ENCODE assay signal across 8 cellular contexts in the genomic region with DNA sequence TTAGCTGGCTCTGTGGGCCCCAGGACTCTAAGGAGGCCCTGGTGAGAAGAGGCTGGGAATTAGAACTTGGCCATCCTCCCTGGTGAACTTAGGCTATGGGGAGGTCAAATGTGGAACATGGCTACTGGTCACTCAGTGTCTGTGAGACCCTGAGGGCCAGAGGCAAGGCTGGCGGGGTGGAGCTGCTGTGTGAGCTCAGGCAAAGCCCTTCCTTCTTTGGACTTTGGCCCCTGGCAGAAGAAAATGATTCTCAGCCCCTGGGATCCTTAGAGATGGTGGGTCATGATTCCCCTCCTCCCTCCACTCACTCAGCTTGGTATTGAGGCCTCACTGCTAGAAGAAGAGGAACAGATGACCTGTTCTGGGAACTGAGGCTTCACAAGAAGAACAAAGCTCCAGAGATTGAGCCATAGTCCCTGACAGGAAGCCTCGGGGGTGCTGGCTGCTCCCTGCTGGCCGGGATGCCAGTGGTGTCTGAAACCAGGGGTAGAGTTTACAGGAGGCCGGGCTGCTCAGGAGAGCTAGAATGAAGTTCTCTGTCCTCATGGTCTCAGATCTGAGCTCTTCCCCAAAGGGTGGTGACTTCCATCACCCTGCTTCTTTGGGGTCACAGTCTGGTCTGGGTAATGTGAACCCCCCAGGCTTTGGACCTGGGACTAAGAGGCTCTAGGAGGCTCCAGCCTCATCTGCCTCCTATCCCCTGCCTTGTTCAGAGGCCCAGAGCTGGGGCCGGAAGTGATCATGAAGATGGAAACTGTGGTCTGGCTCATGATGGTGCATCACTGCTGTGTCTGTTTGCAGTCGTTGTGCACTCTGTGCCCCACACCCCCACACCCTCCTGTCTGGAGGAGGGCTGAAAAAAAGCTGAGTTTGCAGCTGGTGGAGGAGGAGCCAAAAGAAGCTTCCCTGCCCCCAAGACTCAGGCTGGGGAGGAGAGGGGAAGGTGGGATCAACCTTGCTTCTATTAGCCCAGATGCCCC. TPM values are rescaled to one million over a fixed set of nuclear protein-coding genes. Genes with fewer than 3 reads are reported as not detected.
A peak's percentile ranks its signal among the peaks of the same experiment; 100 is the strongest.
DNase-seq lines count a peak whose midpoint lies in the region; ATAC-seq and TF ChIP-seq lines count a peak whose summit lies in the region.

No MANE protein-coding gene starts in this region.

- intact Hi-C loops in mucosa of descending colon (cut with DNase I, micrococcal nuclease) = no loop called here

- H3K4me3 ChIP-seq in ACC112 (ENCODE audit: low read depth, low read length) (peak overlapping the region; percentile 72), mucosa of descending colon (no peak overlapping the region)

- DNase-seq in HT1080 (ENCODE audit: low read depth) (peak; percentile 76), dedifferentiated amniotic fluid mesenchymal stem cell (ENCODE audit: extremely low spot score) (peak; percentile 27), mucosa of descending colon (peak; percentile 71 to 87 (median 77)), middle frontal gyrus (ENCODE audit: extremely low spot score, low spot score) (no peak)
- peak; percentile 74 to 84 for DNase-seq in activated CD4-positive, alpha-beta T cell treated with anti-CD3 and anti-CD28 coated beads for 24 hours (ENCODE audit: low read depth in 2 of 2)
- peak; percentile 82 to 89 for DNase-seq in stimulated activated CD8-positive, alpha-beta memory T cell treated with anti-CD3 and anti-CD28 coated beads, Interleukin-7, amount 100 ng/mL, for 4 hours (ENCODE audit: low read depth in 2 of 2)

- peaks cover 25% of the 10 kb centered on the region for H3K79me2 ChIP-seq in ACC112 (ENCODE audit: control insufficient read depth, insufficient read depth, low read length, unreplicated experiment)

- H3K27ac ChIP-seq in ACC112 (ENCODE audit: low read depth, low read length) = peak overlapping the region; percentile 99

- H2AFZ ChIP-seq in ACC112 (ENCODE audit: low read length, unreplicated experiment) = no peak overlapping the region

- no peak for TF ChIP-seq CTCF in mucosa of descending colon (IDR thresholded peaks at IDR 0.05)

- H3K9me3 ChIP-seq in mucosa of descending colon = no peaks in the 10 kb centered on the region

- ATAC-seq in GM19395 (IDR thresholded peaks at IDR 0.05; ENCODE audit: unreplicated experiment) (peak; percentile 63), mucosa of descending colon (peak; percentile 19)

- no peaks in the 10 kb centered on the region for H3K27me3 ChIP-seq in ACC112 (ENCODE audit: insufficient read depth, low read length)

- H3K4me1 ChIP-seq in ACC112 (ENCODE audit: control insufficient read depth, insufficient read depth, low read length, unreplicated experiment) = peaks cover 64% of the 10 kb centered on the region
- peaks cover 45% of the 10 kb centered on the region for H3K4me1 ChIP-seq in mucosa of descending colon (ENCODE audit: low read depth)

- H3K36me3 ChIP-seq in ACC112 (ENCODE audit: insufficient read depth, low read length) (peaks cover 13% of the 10 kb centered on the region; the same call in 1 of the 2 replicates), mucosa of descending colon (ENCODE audit: low read depth) (no peaks in the 10 kb centered on the region)

RNA-seq across cellular contexts. Expression of a gene that starts 0.9 kb away (rescaled TPM):
- 2.9 and 3.6 TPM in 2 replicates for total RNA-seq in HT1080 (2014; rRNA removed; shearing (Covaris generic))
- 12.9 and 13.5 TPM in 2 replicates for polyA plus RNA-seq in HT1080 (2015; cell fraction: cytosol; rRNA removed)
- 120 and 143 TPM in 2 replicates for polyA plus RNA-seq in HT1080 (2015; cell fraction: nucleus; rRNA removed)
- total RNA-seq in mucosa of descending colon = 1 to 10 TPM; 2.8 to 4.4 (median 3.2) TPM

RNA-seq across cellular contexts. Expression of a gene that starts 2.1 kb away (rescaled TPM):
- not detected in 2 replicates for total RNA-seq in HT1080 (2014; rRNA removed; shearing (Covaris generic))
- polyA plus RNA-seq in HT1080 (2015; cell fraction: cytosol; rRNA removed) = 0.51 and 1.1 TPM in 2 replicates
- 2.3 TPM in 1 of 2 replicates, not detected in the other for polyA plus RNA-seq in HT1080 (2015; cell fraction: nucleus; rRNA removed)
- 1 to 10 TPM in 1 of 3 donors, under 1 TPM in 1, not detected in 1; 0.67 to 1.6 TPM for total RNA-seq in mucosa of descending colon

RNA-seq across cellular contexts. Expression of a gene that starts 9.1 kb away (rescaled TPM):
- total RNA-seq in HT1080 (2014; rRNA removed; shearing (Covaris generic)) = 26.7 and 28.3 TPM in 2 replicates
- polyA plus RNA-seq in HT1080 (2015; cell fraction: cytosol; rRNA removed) = 36.9 and 39.9 TPM in 2 replicates
- polyA plus RNA-seq in HT1080 (2015; cell fraction: nucleus; rRNA removed) = 103 and 117 TPM in 2 replicates
- total RNA-seq in mucosa of descending colon = 10 to 100 TPM in 2 of 3 donors, 1 to 10 TPM in 1; 6.4 to 14.5 (median 12.0) TPM

RNA-seq across cellular contexts. Expression of a gene that starts 21.3 kb away (rescaled TPM):
- not detected in 2 replicates for total RNA-seq in HT1080 (2014; rRNA removed; shearing (Covaris generic))
- polyA plus RNA-seq in HT1080 (2015; cell fraction: cytosol; rRNA removed) = 0.20 TPM in 1 of 2 replicates, not detected in the other
- polyA plus RNA-seq in HT1080 (2015; cell fraction: nucleus; rRNA removed) = 0.16 and 0.20 TPM in 2 replicates
- total RNA-seq in mucosa of descending colon = 100 to 1,000 TPM in 1 of 3 donors, 10 to 100 TPM in 2; 35.1 to 179 (median 94.0) TPM

RNA-seq across cellular contexts. Expression of a gene that starts 33.8 kb away (rescaled TPM):
- not detected in 2 replicates for total RNA-seq in HT1080 (2014; rRNA removed; shearing (Covaris generic))
- polyA plus RNA-seq in HT1080 (2015; cell fraction: cytosol; rRNA removed) = 0.01 TPM in 1 of 2 replicates, not detected in the other
- polyA plus RNA-seq in HT1080 (2015; cell fraction: nucleus; rRNA removed) = 0.05 TPM in 1 of 2 replicates, not detected in the other
- total RNA-seq in mucosa of descending colon = 1 to 10 TPM in 1 of 3 donors, under 1 TPM in 2; 0.39 to 2.7 (median 0.64) TPM
